2 cellular contexts compared by ENCODE assay signal in genomic region chr6:13993416-13993815, GRCh38.
TF ChIP-seq lines count a peak whose summit lies in the region.

No MANE protein-coding gene starts in this region.

TF ChIP-seq in GM23338, 12 proteins besides CTCF, POLR2A, EP300 and RAD21 (continued from another document):
- TF ChIP-seq, protein P1, sequence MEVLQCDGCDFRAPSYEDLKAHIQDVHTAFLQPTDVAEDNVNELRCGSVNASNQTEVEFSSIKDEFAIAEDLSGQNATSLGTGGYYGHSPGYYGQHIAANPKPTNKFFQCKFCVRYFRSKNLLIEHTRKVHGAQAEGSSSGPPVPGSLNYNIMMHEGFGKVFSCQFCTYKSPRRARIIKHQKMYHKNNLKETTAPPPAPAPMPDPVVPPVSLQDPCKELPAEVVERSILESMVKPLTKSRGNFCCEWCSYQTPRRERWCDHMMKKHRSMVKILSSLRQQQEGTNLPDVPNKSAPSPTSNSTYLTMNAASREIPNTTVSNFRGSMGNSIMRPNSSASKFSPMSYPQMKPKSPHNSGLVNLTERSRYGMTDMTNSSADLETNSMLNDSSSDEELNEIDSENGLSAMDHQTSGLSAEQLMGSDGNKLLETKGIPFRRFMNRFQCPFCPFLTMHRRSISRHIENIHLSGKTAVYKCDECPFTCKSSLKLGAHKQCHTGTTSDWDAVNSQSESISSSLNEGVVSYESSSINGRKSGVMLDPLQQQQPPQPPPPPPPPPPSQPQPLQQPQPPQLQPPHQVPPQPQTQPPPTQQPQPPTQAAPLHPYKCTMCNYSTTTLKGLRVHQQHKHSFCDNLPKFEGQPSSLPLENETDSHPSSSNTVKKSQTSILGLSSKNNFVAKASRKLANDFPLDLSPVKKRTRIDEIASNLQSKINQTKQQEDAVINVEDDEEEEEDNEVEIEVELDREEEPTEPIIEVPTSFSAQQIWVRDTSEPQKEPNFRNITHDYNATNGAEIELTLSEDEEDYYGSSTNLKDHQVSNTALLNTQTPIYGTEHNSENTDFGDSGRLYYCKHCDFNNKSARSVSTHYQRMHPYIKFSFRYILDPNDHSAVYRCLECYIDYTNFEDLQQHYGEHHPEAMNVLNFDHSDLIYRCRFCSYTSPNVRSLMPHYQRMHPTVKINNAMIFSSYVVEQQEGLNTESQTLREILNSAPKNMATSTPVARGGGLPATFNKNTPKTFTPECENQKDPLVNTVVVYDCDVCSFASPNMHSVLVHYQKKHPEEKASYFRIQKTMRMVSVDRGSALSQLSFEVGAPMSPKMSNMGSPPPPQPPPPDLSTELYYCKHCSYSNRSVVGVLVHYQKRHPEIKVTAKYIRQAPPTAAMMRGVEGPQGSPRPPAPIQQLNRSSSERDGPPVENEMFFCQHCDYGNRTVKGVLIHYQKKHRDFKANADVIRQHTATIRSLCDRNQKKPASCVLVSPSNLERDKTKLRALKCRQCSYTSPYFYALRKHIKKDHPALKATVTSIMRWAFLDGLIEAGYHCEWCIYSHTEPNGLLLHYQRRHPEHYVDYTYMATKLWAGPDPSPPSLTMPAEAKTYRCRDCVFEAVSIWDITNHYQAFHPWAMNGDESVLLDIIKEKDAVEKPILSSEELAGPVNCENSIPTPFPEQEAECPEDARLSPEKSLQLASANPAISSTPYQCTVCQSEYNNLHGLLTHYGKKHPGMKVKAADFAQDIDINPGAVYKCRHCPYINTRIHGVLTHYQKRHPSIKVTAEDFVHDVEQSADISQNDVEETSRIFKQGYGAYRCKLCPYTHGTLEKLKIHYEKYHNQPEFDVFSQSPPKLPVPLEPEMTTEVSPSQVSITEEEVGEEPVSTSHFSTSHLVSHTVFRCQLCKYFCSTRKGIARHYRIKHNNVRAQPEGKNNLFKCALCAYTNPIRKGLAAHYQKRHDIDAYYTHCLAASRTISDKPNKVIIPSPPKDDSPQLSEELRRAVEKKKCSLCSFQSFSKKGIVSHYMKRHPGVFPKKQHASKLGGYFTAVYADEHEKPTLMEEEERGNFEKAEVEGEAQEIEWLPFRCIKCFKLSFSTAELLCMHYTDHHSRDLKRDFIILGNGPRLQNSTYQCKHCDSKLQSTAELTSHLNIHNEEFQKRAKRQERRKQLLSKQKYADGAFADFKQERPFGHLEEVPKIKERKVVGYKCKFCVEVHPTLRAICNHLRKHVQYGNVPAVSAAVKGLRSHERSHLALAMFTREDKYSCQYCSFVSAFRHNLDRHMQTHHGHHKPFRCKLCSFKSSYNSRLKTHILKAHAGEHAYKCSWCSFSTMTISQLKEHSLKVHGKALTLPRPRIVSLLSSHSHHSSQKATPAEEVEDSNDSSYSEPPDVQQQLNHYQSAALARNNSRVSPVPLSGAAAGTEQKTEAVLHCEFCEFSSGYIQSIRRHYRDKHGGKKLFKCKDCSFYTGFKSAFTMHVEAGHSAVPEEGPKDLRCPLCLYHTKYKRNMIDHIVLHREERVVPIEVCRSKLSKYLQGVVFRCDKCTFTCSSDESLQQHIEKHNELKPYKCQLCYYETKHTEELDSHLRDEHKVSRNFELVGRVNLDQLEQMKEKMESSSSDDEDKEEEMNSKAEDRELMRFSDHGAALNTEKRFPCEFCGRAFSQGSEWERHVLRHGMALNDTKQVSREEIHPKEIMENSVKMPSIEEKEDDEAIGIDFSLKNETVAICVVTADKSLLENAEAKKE (CRISPR knock-in tag; IDR thresholded peaks at IDR 0.05): no peak
- TF ChIP-seq NANOG (IDR thresholded peaks at IDR 0.05; ENCODE audit: borderline replicate concordance) (no peak), EZH2 (IDR thresholded peaks at IDR 0.05; ENCODE audit: low read depth, unreplicated experiment) (no peak)

TF ChIP-seq in K562, 482 proteins besides CTCF, POLR2A, EP300 and RAD21 (continued from another document):
- TF ChIP-seq, protein P2, sequence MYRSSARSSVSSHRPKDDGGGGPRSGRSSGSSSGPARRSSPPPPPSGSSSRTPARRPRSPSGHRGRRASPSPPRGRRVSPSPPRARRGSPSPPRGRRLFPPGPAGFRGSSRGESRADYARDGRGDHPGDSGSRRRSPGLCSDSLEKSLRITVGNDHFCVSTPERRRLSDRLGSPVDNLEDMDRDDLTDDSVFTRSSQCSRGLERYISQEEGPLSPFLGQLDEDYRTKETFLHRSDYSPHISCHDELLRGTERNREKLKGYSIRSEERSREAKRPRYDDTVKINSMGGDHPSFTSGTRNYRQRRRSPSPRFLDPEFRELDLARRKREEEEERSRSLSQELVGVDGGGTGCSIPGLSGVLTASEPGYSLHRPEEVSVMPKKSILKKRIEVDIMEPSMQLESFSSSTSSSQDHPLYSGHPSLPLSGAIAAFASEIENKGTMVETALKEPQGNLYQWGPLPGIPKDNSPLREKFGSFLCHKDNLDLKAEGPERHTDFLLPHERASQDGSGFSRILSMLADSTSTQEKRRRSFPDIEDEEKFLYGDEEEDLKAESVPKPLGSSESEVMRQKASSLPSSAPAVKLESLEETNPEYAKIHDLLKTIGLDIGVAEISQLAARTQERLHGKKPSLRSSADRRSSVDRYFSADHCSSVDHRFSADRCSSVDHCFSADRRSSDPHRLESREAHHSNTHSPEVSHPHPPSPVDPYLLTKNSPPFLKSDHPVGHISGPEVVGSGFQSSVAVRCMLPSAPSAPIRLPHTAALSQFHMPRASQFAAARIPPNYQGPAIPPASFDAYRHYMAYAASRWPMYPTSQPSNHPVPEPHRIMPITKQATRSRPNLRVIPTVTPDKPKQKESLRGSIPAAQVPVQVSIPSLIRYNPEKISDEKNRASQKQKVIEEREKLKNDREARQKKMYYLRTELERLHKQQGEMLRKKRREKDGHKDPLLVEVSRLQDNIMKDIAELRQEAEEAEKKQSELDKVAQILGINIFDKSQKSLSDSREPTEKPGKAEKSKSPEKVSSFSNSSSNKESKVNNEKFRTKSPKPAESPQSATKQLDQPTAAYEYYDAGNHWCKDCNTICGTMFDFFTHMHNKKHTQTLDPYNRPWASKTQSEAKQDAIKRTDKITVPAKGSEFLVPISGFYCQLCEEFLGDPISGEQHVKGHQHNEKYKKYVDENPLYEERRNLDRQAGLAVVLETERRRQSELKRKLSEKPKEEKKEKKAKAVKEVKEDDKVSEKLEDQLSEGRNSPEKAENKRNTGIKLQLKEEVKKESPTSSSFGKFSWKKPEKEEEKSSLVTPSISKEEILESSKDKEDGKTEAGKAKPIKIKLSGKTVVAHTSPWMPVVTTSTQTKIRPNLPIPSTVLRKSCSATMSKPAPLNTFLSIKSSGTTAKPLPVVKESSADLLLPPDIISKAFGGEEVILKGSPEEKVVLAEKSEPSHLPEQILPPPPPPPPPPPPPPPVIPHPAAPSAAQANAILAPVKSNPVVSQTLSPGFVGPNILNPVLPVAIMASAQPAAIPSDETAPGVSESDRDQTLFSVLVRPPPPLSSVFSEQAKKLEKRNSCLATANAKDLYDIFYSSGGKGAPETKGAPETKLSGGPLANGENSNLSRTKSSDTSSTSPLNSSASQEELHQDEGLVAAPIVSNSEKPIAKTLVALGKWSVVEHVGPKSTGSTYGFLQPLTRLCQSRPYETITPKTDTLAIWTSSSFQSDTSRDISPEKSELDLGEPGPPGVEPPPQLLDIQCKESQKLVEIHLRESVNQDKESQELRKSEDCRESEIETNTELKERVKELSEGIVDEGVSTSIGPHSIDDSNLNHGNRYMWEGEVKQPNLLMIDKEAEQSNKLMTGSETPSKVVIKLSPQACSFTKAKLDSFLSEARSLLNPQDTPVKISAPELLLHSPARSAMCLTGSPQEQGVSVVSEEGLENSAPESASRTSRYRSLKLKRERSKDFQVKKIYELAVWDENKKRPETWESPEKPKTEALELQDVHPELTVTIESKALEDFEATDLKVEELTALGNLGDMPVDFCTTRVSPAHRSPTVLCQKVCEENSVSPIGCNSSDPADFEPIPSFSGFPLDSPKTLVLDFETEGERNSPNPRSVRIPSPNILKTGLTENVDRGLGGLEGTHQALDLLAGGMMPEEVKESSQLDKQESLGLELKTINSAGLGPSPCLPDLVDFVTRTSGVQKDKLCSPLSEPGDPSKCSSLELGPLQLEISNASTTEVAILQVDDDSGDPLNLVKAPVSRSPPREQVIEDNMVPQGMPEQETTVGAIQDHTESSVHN (IDR thresholded peaks at IDR 0.05; ENCODE audit: borderline replicate concordance in 1 of 2, low read depth in 1 of 2): 0 out of 4 replicates have a peak, but pooled peaks of 1 of the 2 experiments have one; percentile 14
- TF ChIP-seq ARID1B (IDR thresholded peaks at IDR 0.05) (peak; percentile 14; the same call in 1 of the 2 replicates), ZBTB5 (IDR thresholded peaks at IDR 0.05) (0 out of 2 replicates have a peak, but pooled peaks have one; percentile 30), OTX1 (CRISPR knock-in tag; IDR thresholded peaks at IDR 0.05) (0 out of 2 replicates have a peak, but pooled peaks have one; percentile 48), LARP7 (IDR thresholded peaks at IDR 0.05) (peak; percentile 27; the same call in 1 of the 2 replicates), KAT7 (CRISPR knock-in tag; IDR thresholded peaks at IDR 0.05; ENCODE audit: borderline replicate concordance) (0 out of 2 replicates have a peak, but pooled peaks have one; percentile 24), NBN (IDR thresholded peaks at IDR 0.05; ENCODE audit: low read depth) (peak; percentile 32; the same call in 1 of the 2 replicates), MLLT1 (IDR thresholded peaks at IDR 0.05) (peak in 1 of 2 experiments; percentile 14; a peak in 1 of 4 replicates)
- TF ChIP-seq, protein P3, sequence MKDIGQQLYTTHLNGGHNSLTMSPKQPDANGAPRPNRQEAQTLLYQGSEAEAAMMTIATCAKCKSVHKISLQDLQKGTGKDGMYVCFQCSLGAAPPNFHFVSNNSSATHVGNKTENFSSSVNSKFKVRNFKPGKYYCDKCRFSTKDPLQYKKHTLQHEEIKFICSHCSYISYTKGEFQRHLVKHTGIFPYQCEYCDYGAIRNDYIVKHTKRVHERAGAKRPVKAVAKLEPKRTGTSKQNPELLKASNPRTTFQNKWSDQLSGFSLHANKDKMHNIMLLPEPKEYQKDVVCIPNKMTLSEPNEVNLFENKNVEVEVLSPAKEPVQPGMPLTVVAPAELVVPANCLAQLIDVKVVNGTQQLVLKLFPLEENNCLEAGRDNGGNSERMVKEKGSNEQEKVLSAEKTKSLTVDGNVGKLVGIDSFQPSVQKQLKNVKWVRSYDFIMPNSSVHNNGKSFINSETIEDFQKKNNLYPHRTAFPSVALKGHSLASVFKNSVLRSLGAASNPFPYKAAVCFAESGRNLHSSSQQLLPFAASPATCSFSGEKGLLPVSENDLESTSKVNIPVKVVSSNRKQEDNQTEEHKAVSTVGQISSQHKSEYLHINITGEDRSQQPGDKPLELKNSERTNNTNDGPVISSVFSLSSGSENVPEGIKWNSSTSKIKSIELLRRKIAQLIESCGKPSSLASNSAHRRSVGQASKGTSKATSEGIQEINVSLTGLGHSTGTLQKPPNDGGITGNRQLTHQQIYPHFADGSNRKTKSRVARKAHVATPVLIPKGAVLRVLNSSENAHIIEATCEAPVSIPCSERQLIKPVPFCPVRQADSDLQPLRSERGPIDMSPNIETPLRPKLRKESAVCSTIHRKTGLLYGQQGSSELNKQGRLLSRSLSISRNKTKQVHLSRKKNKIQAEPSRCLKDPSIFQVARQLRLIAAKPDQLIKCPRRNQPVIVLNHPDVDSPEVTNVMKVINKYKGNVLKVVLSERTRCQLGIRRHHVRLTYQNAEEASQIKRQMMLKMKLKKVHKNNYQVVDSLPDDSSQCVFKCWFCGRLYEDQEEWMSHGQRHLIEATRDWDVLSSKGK (CRISPR knock-in tag; IDR thresholded peaks at IDR 0.05): no peak
- TF ChIP-seq, protein P4, sequence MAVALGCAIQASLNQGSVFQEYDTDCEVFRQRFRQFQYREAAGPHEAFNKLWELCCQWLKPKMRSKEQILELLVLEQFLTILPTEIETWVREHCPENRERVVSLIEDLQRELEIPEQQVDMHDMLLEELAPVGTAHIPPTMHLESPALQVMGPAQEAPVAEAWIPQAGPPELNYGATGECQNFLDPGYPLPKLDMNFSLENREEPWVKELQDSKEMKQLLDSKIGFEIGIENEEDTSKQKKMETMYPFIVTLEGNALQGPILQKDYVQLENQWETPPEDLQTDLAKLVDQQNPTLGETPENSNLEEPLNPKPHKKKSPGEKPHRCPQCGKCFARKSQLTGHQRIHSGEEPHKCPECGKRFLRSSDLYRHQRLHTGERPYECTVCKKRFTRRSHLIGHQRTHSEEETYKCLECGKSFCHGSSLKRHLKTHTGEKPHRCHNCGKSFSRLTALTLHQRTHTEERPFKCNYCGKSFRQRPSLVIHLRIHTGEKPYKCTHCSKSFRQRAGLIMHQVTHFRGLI (CRISPR knock-in tag; IDR thresholded peaks at IDR 0.05): no peak
